Comparison of ENCODE assay signal across 11 cellular contexts in the genomic region with DNA sequence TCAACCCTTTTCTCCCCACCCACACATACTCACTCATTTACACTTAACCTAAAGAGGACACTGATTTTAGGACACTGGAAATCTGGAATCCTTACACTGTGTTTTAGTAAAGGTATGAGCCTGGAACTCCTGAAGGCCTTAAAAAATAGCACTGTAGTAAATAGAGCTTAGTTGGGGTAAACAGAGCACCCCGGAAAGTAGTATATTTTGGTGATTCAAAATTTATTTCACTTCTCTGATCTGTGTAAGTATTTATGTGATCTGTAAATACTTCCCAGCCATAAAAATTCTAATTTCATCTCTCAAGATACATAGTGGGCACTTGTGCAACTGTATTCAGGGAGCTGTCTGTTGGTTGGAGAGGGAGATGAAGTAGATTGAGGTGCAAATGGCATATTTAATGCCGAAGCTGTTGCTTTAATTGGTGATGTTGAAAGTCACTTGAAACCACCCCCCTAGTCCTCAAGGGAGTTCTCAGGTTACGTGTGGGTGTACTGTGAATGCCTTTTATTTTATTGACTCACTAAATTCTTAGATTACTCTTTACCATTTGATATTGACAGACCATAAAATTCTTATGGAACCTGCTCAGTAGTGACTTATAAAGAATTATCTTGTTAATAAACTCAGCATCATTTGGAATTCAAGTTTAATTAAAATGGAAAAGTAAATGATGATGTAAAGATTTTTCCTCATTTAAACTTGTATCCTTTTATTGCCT.
DNase-seq lines count a peak whose midpoint lies in the region; ATAC-seq and TF ChIP-seq lines count a peak whose summit lies in the region.
"Had no signal": no experiment of that assay in that cellular context is flagged by ENCODE, and none has a peak within 500 bp of the region (broad histone marks: within the 10 kb centered on the region; RNA-seq: fewer than 3 reads in every experiment).

No MANE protein-coding gene starts in this region.

- ATAC-seq in GM21786 (IDR thresholded peaks at IDR 0.05; ENCODE audit: unreplicated experiment) (no peak), GM19328 (IDR thresholded peaks at IDR 0.05; ENCODE audit: unreplicated experiment) (no peak)

- TF ChIP-seq CTCF in fibroblast of the aortic adventitia (IDR thresholded peaks at IDR 0.05; ENCODE audit: insufficient read depth, low read length), result no peak
- TF ChIP-seq CTCF in tibial artery (IDR thresholded peaks at IDR 0.05), result no peak

- H3K27ac ChIP-seq in BLaER1 treated with 17β-estradiol and CSF1 and Interleukin-3, amounts not matched to agents 10 nM and 100 nM, result no peak overlapping the region
- H3K27ac ChIP-seq in tibial artery, result no peak overlapping the region
- H3K27ac ChIP-seq: left ventricle myocardium inferior had no signal

- no peaks in the 10 kb centered on the region for H4K20me1 ChIP-seq in BLaER1 treated with 17β-estradiol and CSF1 and Interleukin-3, amounts not matched to agents 10 nM and 100 nM

- no peak for TF ChIP-seq EP300 in Ishikawa (IDR thresholded peaks at IDR 0.05; ENCODE audit: borderline replicate concordance)

- no peaks in the 10 kb centered on the region for H3K36me3 ChIP-seq in BLaER1 treated with 17β-estradiol and CSF1 and Interleukin-3, amounts not matched to agents 10 nM and 100 nM
- H3K36me3 ChIP-seq in tibial artery, result no peaks in the 10 kb centered on the region
- H3K36me3 ChIP-seq: BE2C, left ventricle myocardium inferior had no signal

- H3K9ac ChIP-seq in BLaER1 treated with 17β-estradiol and CSF1 and Interleukin-3, amounts not matched to agents 10 nM and 100 nM, result no peak overlapping the region

- peaks cover 0 to 14% (median 6%) of the 10 kb centered on the region in 11 experiments; a peak in 12 of 22 replicates for H3K9me3 ChIP-seq in BLaER1 treated with 17β-estradiol and CSF1 and Interleukin-3, amounts not matched to agents 10 nM and 100 nM (replicated peaks in 1 of 11)
- H3K9me3 ChIP-seq in tibial artery, result no peaks in the 10 kb centered on the region
- H3K9me3 ChIP-seq: BE2C, left ventricle myocardium inferior had no signal

- peaks cover 0 to 45% (median 25%) of the 10 kb centered on the region in 10 experiments; a peak in 16 of 20 replicates for H3K4me1 ChIP-seq in BLaER1 treated with 17β-estradiol and CSF1 and Interleukin-3, amounts not matched to agents 10 nM and 100 nM
- peaks cover 0 to 10% (median 0%) of the 10 kb centered on the region in 4 donors for H3K4me1 ChIP-seq in tibial artery

- no peaks in the 10 kb centered on the region for H3K27me3 ChIP-seq in BLaER1 treated with 17β-estradiol and CSF1 and Interleukin-3, amounts not matched to agents 10 nM and 100 nM
- H3K27me3 ChIP-seq in tibial artery, result no peaks in the 10 kb centered on the region
- H3K27me3 ChIP-seq: BE2C had no signal

- peak overlapping the region in 6 of 11 experiments; percentile 7 to 48 (median 27); a peak in 9 of 22 replicates for H3K4me2 ChIP-seq in BLaER1 treated with 17β-estradiol and CSF1 and Interleukin-3, amounts not matched to agents 10 nM and 100 nM

- peak; percentile 53 for DNase-seq in NCI-H82 treated with DMSO at 0.1 percent for 48 hours (lab: John Stamatoyannopoulos, UW; ENCODE audit: unreplicated experiment)
- DNase-seq in fibroblast of the aortic adventitia (ENCODE audit: low read depth), result peak; percentile 52
- DNase-seq in tibial artery, result no peak
- DNase-seq in effector CD8-positive, alpha-beta T cell (lab: John Stamatoyannopoulos, UW), result no peak
- DNase-seq: BE2C, left ventricle myocardium inferior, RPMI8226 had no signal

- H3K4me3 ChIP-seq in BLaER1 treated with 17β-estradiol and CSF1 and Interleukin-3, amounts not matched to agents 10 nM and 100 nM, result no peak overlapping the region
- H3K4me3 ChIP-seq in fibroblast of the aortic adventitia (ENCODE audit: low read depth, low read length) (no peak overlapping the region), tibial artery (no peak overlapping the region)
- H3K4me3 ChIP-seq: left ventricle myocardium inferior had no signal

- no peak for TF ChIP-seq RAD21 in Ishikawa (IDR thresholded peaks at IDR 0.05; ENCODE audit: low read depth)

- intact Hi-C loops in tibial artery (cut with DNase I; ENCODE audit: low total_unique reads), result no loop called here

TF ChIP-seq in Ishikawa, 13 proteins besides CTCF, POLR2A, EP300 and RAD21:
- TF ChIP-seq CEBPB (IDR thresholded peaks at IDR 0.05), result peak; percentile 49; the same call in 1 of the 2 replicates
- TF ChIP-seq EGR1 (IDR thresholded peaks at IDR 0.05), result peak; percentile 75
- no peak for TF ChIP-seq ZBTB7A (IDR thresholded peaks at IDR 0.05; ENCODE audit: low read depth)
- no peak for TF ChIP-seq NFIC (IDR thresholded peaks at IDR 0.05)
- TF ChIP-seq TEAD4 (IDR thresholded peaks at IDR 0.05), result no peak
- no peak for TF ChIP-seq YY1 (IDR thresholded peaks at IDR 0.05; ENCODE audit: low read depth)
- TF ChIP-seq FOXM1 (IDR thresholded peaks at IDR 0.05; ENCODE audit: borderline replicate concordance, low read depth), result no peak

Comparison
In these comparisons a context has a peak if more than half of its experiments do, and no peak if none do; other contexts are left out.
1. DNase-seq: peak in NCI-H82 treated with DMSO at 0.1 percent for 48 hours (single experiment) and fibroblast of the aortic adventitia (single experiment); none in tibial artery (0 of 2) and effector CD8-positive, alpha-beta T cell (single experiment).